Comparison of ENCODE assay signal across 29 cellular contexts in the genomic region with DNA sequence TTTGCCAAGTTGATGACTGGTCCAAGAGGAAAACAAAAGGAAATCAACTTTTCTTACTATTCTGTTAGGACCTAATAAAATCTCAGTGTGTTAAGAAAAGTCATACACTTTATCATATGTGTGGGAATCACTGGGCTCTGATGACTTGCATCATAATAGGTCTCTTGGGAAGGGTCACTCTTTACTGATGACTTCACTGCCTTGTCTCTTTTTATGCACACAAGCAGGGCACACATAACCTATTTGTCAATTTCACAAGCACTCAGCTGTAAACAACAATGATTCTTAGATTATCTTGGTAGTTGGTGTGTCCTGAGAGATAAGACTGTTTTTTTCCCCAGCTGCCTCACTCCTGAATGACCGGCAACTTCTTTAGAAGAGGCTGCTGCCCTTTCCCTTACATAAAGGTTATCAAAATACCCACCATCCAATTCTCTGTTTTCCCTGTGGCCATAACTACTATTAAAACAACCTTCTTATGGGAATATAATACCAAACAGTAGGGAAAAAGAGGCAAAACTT. TPM values are rescaled to one million over a fixed set of nuclear protein-coding genes. Genes with fewer than 3 reads are reported as not detected.
"Had no signal": no experiment of that assay in that cellular context is flagged by ENCODE, and none has a peak within 500 bp of the region (broad histone marks: within the 10 kb centered on the region; RNA-seq: fewer than 3 reads in every experiment).

No MANE protein-coding gene starts in this region.

- H3K27ac Mint-ChIP-seq: activated B cell treated with CpG ODN at 0.5 μM for 24 hours; activated CD4-positive, alpha-beta T cell treated with anti-CD3 and anti-CD28 coated beads, Interleukin-2, amount 10 ng/mL, durations not matched to agents 24 days and 14 days; activated CD8-positive, alpha-beta memory T cell treated with anti-CD3 and anti-CD28 coated beads, Interleukin-2, amount 10 ng/mL, durations not matched to agents 7 days and 5 days; activated naive CD4-positive, alpha-beta T cell treated with anti-CD3 and anti-CD28 coated beads, Interleukin-2, amount 50 U/mL, for 24 hours; activated T-cell treated with anti-CD3 and anti-CD28 coated beads, Interleukin-2, amount 50 U/mL, for 24 hours; activated T-helper 1 cell treated with anti-CD3 and anti-CD28 coated beads, Interleukin-12 subunit alpha, Interleukin-12 subunit beta, Interleukin-2, Interleukin-4 antibody, amounts not matched to agents 30 ng/mL and 10 ng/mL and 1 ng/mL, durations not matched to agents 14 hours and 24 hours and 36 hours; T-helper 17 cell had no signal

- DNase-seq: activated B cell treated with CpG ODN at 0.5 μM for 24 hours; activated CD4-positive, alpha-beta T cell treated with anti-CD3 and anti-CD28 coated beads for 1 hour; activated CD4-positive, alpha-beta T cell treated with anti-CD3 and anti-CD28 coated beads, Interleukin-2, amount 10 ng/mL, durations not matched to agents 24 days and 14 days; activated CD4-positive, alpha-beta T cell treated with anti-CD3 and anti-CD28 coated beads, Interleukin-2, amount 50 U/mL, for 48 hours; activated CD8-positive, alpha-beta memory T cell treated with anti-CD3 and anti-CD28 coated beads, Interleukin-2, amount 10 ng/mL, durations not matched to agents 7 days and 5 days; activated effector memory CD4-positive, alpha-beta T cell treated with Interleukin-2 at 50 U/mL for 16 hours; activated naive CD4-positive, alpha-beta T cell; activated T-cell treated with anti-CD3 and anti-CD28 coated beads, Interleukin-2, amount 50 U/mL, for 24 hours; amniotic stem cell; body of pancreas; central memory CD4-positive, alpha-beta T cell; MG63; MV-4-11; NCI-H1105 treated with DMSO at 0.1 percent for 48 hours; NCI-H146; NCI-H187 treated with DMSO at 0.1 percent for 48 hours; NCI-H2081 treated with DMSO at 0.1 percent for 48 hours; NCI-H510A treated with DMSO at 0.1 percent for 48 hours; NCI-H69; NK-92 treated with Interleukin-12 subunit alpha and Interleukin-12 subunit beta, amount 100 ng/mL, for 24 hours; Peyer's patch; SHP77; T-helper 17 cell; T-helper 9 cell had no signal

- H3K9me3 Mint-ChIP-seq: activated B cell treated with CpG ODN at 0.5 μM for 24 hours; activated CD4-positive, alpha-beta T cell treated with anti-CD3 and anti-CD28 coated beads, Interleukin-2, amount 10 ng/mL, durations not matched to agents 24 days and 14 days; activated naive CD4-positive, alpha-beta T cell treated with anti-CD3 and anti-CD28 coated beads, Interleukin-2, amount 50 U/mL, for 24 hours; activated T-cell treated with anti-CD3 and anti-CD28 coated beads, Interleukin-2, amount 50 U/mL, for 24 hours; activated T-helper 1 cell treated with anti-CD3 and anti-CD28 coated beads, Interleukin-12 subunit alpha, Interleukin-12 subunit beta, Interleukin-2, Interleukin-4 antibody, amounts not matched to agents 30 ng/mL and 10 ng/mL and 1 ng/mL, durations not matched to agents 14 hours and 24 hours and 36 hours had no signal

- H3K4me1 Mint-ChIP-seq: activated B cell treated with CpG ODN at 0.5 μM for 24 hours; activated CD4-positive, alpha-beta T cell treated with anti-CD3 and anti-CD28 coated beads, Interleukin-2, amount 10 ng/mL, durations not matched to agents 24 days and 14 days; activated naive CD4-positive, alpha-beta T cell treated with anti-CD3 and anti-CD28 coated beads, Interleukin-2, amount 50 U/mL, for 24 hours; T-helper 17 cell had no signal

- H3K4me3 Mint-ChIP-seq: activated B cell treated with CpG ODN at 0.5 μM for 24 hours; activated CD4-positive, alpha-beta T cell treated with anti-CD3 and anti-CD28 coated beads, Interleukin-2, amount 10 ng/mL, durations not matched to agents 24 days and 14 days; activated CD8-positive, alpha-beta memory T cell treated with anti-CD3 and anti-CD28 coated beads, Interleukin-2, amount 10 ng/mL, durations not matched to agents 7 days and 5 days; activated naive CD4-positive, alpha-beta T cell treated with anti-CD3 and anti-CD28 coated beads, Interleukin-2, amount 50 U/mL, for 24 hours; activated T-cell treated with anti-CD3 and anti-CD28 coated beads, Interleukin-2, amount 50 U/mL, for 24 hours; activated T-helper 1 cell treated with anti-CD3 and anti-CD28 coated beads, Interleukin-12 subunit alpha, Interleukin-12 subunit beta, Interleukin-2, Interleukin-4 antibody, amounts not matched to agents 30 ng/mL and 10 ng/mL and 1 ng/mL, durations not matched to agents 14 hours and 24 hours and 36 hours; T-helper 17 cell had no signal

- H3K36me3 Mint-ChIP-seq: activated CD8-positive, alpha-beta memory T cell treated with anti-CD3 and anti-CD28 coated beads, Interleukin-2, amount 10 ng/mL, durations not matched to agents 7 days and 5 days; activated naive CD4-positive, alpha-beta T cell treated with anti-CD3 and anti-CD28 coated beads, Interleukin-2, amount 50 U/mL, for 24 hours had no signal

- ATAC-seq: activated CD8-positive, alpha-beta memory T cell treated with anti-CD3 and anti-CD28 coated beads, Interleukin-2, amount 10 ng/mL, durations not matched to agents 7 days and 5 days; body of pancreas; T-helper 17 cell had no signal

- H3K4me3 ChIP-seq: ascending aorta, body of pancreas, MG63, Peyer's patch had no signal

RNA-seq across cellular contexts. Expression of a gene that starts 50.9 kb away (rescaled TPM):
- total RNA-seq: activated B cell treated with CpG ODN at 0.5 μM for 24 hours; activated CD4-positive, alpha-beta T cell treated with anti-CD3 and anti-CD28 coated beads, Interleukin-2, amount 10 ng/mL, durations not matched to agents 24 days and 14 days; activated CD8-positive, alpha-beta memory T cell treated with anti-CD3 and anti-CD28 coated beads, Interleukin-2, amount 10 ng/mL, durations not matched to agents 7 days and 5 days; activated T-helper 1 cell treated with anti-CD3 and anti-CD28 coated beads, Interleukin-12 subunit alpha, Interleukin-12 subunit beta, Interleukin-2, Interleukin-4 antibody, amounts not matched to agents 30 ng/mL and 10 ng/mL and 1 ng/mL, durations not matched to agents 14 hours and 24 hours and 36 hours; ascending aorta; body of pancreas; bronchial epithelial cell; chondrocyte; Peyer's patch; T-helper 17 cell had no signal
